Comparison of ENCODE assay signal across 19 cellular contexts in genomic region chr3:187985636-187986035, GRCh38.
DNase-seq lines count a peak whose midpoint lies in the region; ATAC-seq and TF ChIP-seq lines count a peak whose summit lies in the region.
"Had no signal": no experiment of that assay in that cellular context is flagged by ENCODE, and none has a peak within 500 bp of the region (broad histone marks: within the 10 kb centered on the region; RNA-seq: fewer than 3 reads in every experiment).

No MANE protein-coding gene starts in this region.

- H3K4me1 ChIP-seq in heart right ventricle: peaks cover 0 to 36% (median 14%) of the 10 kb centered on the region in 9 donors
- H3K4me1 ChIP-seq: sigmoid colon had no signal

- ATAC-seq in natural killer cell treated with Interleukin-12 subunit alpha and Interleukin-12 subunit beta and Interleukin-15 and Interleukin-18, amount 100 ng/mL, for 72 hours: no peak
- ATAC-seq in natural killer cell (no peak), heart right ventricle (peak in 4 of 8 donors; percentile 22 to 50 (median 30)), HG03432 (IDR thresholded peaks at IDR 0.05; ENCODE audit: unreplicated experiment) (no peak), HG02885 (IDR thresholded peaks at IDR 0.05; ENCODE audit: poor library complexity, unreplicated experiment) (no peak)

- no peaks in the 10 kb centered on the region for H3K9me3 ChIP-seq in heart right ventricle
- H3K9me3 ChIP-seq: mucosa of descending colon, sigmoid colon had no signal

- no peaks in the 10 kb centered on the region for H3K36me3 ChIP-seq in heart right ventricle
- H3K36me3 ChIP-seq: sigmoid colon had no signal

- H3K9me3 Mint-ChIP-seq in natural killer cell treated with Interleukin-12 subunit alpha and Interleukin-12 subunit beta and Interleukin-15 and Interleukin-18, amount 100 ng/mL, for 72 hours: peaks cover 10% of the 10 kb centered on the region
- no peaks in the 10 kb centered on the region for H3K9me3 Mint-ChIP-seq in natural killer cell
- H3K9me3 Mint-ChIP-seq in mesothelial cell of epicardium: no peaks in the 10 kb centered on the region
- H3K9me3 Mint-ChIP-seq: activated B cell treated with CpG ODN at 0.5 μM for 24 hours had no signal

- no peak for DNase-seq in natural killer cell treated with Interleukin-12 subunit alpha and Interleukin-12 subunit beta and Interleukin-15 and Interleukin-18, amount 100 ng/mL, for 72 hours (ENCODE audit: low spot score)
- no peak for DNase-seq in natural killer cell
- peak; percentile 68 for DNase-seq in NCI-H226
- no peak for DNase-seq in heart right ventricle
- DNase-seq in mesothelial cell of epicardium (ENCODE audit: low spot score in 2 of 2, unreplicated experiment in 2 of 2): no peak
- DNase-seq: activated B cell treated with CpG ODN at 0.5 μM for 24 hours, activated gamma-delta T cell, aorta, foreskin melanocyte, mucosa of descending colon, NCI-H1436, NCI-H2171 treated with DMSO at 0.1 percent for 48 hours, NCI-H82, occipital lobe, sigmoid colon, substantia nigra had no signal

- peak overlapping the region in 6 of 10 donors; percentile 28 to 73 (median 49) for H3K27ac ChIP-seq in heart right ventricle
- H3K27ac ChIP-seq: KMS-11, sigmoid colon had no signal

- no peaks in the 10 kb centered on the region for H3K27me3 Mint-ChIP-seq in natural killer cell treated with Interleukin-12 subunit alpha and Interleukin-12 subunit beta and Interleukin-15 and Interleukin-18, amount 100 ng/mL, for 72 hours
- no peaks in the 10 kb centered on the region for H3K27me3 Mint-ChIP-seq in natural killer cell (ENCODE audit: low read depth in 2 of 2)
- H3K27me3 Mint-ChIP-seq in mesothelial cell of epicardium (ENCODE audit: low read depth): no peaks in the 10 kb centered on the region

- peak overlapping the region; percentile 66 for H3K4me3 Mint-ChIP-seq in natural killer cell treated with Interleukin-12 subunit alpha and Interleukin-12 subunit beta and Interleukin-15 and Interleukin-18, amount 100 ng/mL, for 72 hours
- H3K4me3 Mint-ChIP-seq in natural killer cell: no peak overlapping the region
- no peak overlapping the region for H3K4me3 Mint-ChIP-seq in mesothelial cell of epicardium
- H3K4me3 Mint-ChIP-seq: activated B cell treated with CpG ODN at 0.5 μM for 24 hours had no signal

- H3K27ac Mint-ChIP-seq in natural killer cell treated with Interleukin-12 subunit alpha and Interleukin-12 subunit beta and Interleukin-15 and Interleukin-18, amount 100 ng/mL, for 72 hours: peak overlapping the region; percentile 80 to 92
- H3K27ac Mint-ChIP-seq in natural killer cell: peak overlapping the region in 1 of 2 donors; percentile 74
- no peak overlapping the region for H3K27ac Mint-ChIP-seq in mesothelial cell of epicardium
- H3K27ac Mint-ChIP-seq: activated B cell treated with CpG ODN at 0.5 μM for 24 hours had no signal

- 45 to 68% methylated on average over 2 of the region's 2 CpGs for WGBS in heart right ventricle, 2 donors

- H3K36me3 Mint-ChIP-seq in natural killer cell treated with Interleukin-12 subunit alpha and Interleukin-12 subunit beta and Interleukin-15 and Interleukin-18, amount 100 ng/mL, for 72 hours: no peaks in the 10 kb centered on the region
- H3K36me3 Mint-ChIP-seq in natural killer cell (no peaks in the 10 kb centered on the region), mesothelial cell of epicardium (no peaks in the 10 kb centered on the region)

- H3K4me1 Mint-ChIP-seq in natural killer cell treated with Interleukin-12 subunit alpha and Interleukin-12 subunit beta and Interleukin-15 and Interleukin-18, amount 100 ng/mL, for 72 hours (ENCODE audit: low read depth in 2 of 2): peaks cover 34 to 35% of the 10 kb centered on the region in 2 donors
- peaks cover 29 to 42% of the 10 kb centered on the region in 2 donors for H3K4me1 Mint-ChIP-seq in natural killer cell
- peaks cover 4% of the 10 kb centered on the region for H3K4me1 Mint-ChIP-seq in mesothelial cell of epicardium

- no peak overlapping the region for H3K4me3 ChIP-seq in heart right ventricle
- H3K4me3 ChIP-seq: mucosa of descending colon, sigmoid colon had no signal

- H3K27me3 ChIP-seq in heart right ventricle: no peaks in the 10 kb centered on the region
- H3K27me3 ChIP-seq: sigmoid colon had no signal

- TF ChIP-seq CTCF in natural killer cell (IDR thresholded peaks at IDR 0.05): no peak
- no peak for TF ChIP-seq CTCF in heart right ventricle (IDR thresholded peaks at IDR 0.05)
- TF ChIP-seq CTCF in mesothelial cell of epicardium (IDR thresholded peaks at IDR 0.05; ENCODE audit: unreplicated experiment): no peak

- intact Hi-C loops in natural killer cell (cut with micrococcal nuclease): loop anchor here (5.0 kb wide), 1 partner anchor 33 kb away; no protein-coding TSS in a partner anchor
- intact Hi-C loops in heart right ventricle (cut with DNase I): loop anchor here in 1 of 10 donors (10.0 kb wide), 1 partner anchor 241 kb away; the partner anchor contains the start of gene BCL6
